In genomic region chr4:56728512-56728911, GRCh38 we compare ENCODE assay signal across 8 cellular contexts. TPM values are rescaled to one million over a fixed set of nuclear protein-coding genes. Genes with fewer than 3 reads are reported as not detected.
DNase-seq lines count a peak whose midpoint lies in the region; ATAC-seq and TF ChIP-seq lines count a peak whose summit lies in the region.

No MANE protein-coding gene starts in this region.

- TF ChIP-seq CTCF in cardiac fibroblast (IDR thresholded peaks at IDR 0.05; ENCODE audit: low read depth, low read length) = no peak

- ATAC-seq in GM18502 (IDR thresholded peaks at IDR 0.05; ENCODE audit: poor library complexity, unreplicated experiment) = no peak

- peak; percentile 90 for DNase-seq in DMS153 (lab: John Stamatoyannopoulos, UW)
- peak; percentile 94 for DNase-seq in NCI-H2029 treated with DMSO at 0.1 percent for 48 hours (lab: John Stamatoyannopoulos, UW)
- peak; percentile 96 to 98 for DNase-seq in cardiac fibroblast (ENCODE audit: low read depth in 2 of 2)
- DNase-seq in myocyte (ENCODE audit: low read depth) = peak; percentile 55
- DNase-seq in T-helper 2 cell = no peak
- no peak for DNase-seq in activated CD4-positive, alpha-beta T cell treated with anti-CD3 and anti-CD28 coated beads for 1 hour
- DNase-seq in SW 1271 (lab: John Stamatoyannopoulos, UW) = no peak

- H3K4me3 ChIP-seq in cardiac fibroblast (replicated peaks in 1 of 2; ENCODE audit: low read depth in 2 of 2, low read length in 2 of 2) = no peak overlapping the region

RNA-seq across cellular contexts. Expression of gene HOPX, which starts 47.4 kb away (rescaled TPM):
- 4.1 and 9.4 TPM in 2 replicates for total RNA-seq in myocyte
- 6.1 TPM for polyA plus RNA-seq in myocyte (2012)

Comparison
In these comparisons a context has a peak if more than half of its experiments do, and no peak if none do; other contexts are left out.
1. DNase-seq: peak in DMS153 (single experiment), NCI-H2029 treated with DMSO at 0.1 percent for 48 hours (single experiment), cardiac fibroblast (2 of 2) and myocyte (single experiment); none in T-helper 2 cell (0 of 5), activated CD4-positive, alpha-beta T cell treated with anti-CD3 and anti-CD28 coated beads for 1 hour (single experiment) and SW 1271 (0 of 2).